In the genomic region with DNA sequence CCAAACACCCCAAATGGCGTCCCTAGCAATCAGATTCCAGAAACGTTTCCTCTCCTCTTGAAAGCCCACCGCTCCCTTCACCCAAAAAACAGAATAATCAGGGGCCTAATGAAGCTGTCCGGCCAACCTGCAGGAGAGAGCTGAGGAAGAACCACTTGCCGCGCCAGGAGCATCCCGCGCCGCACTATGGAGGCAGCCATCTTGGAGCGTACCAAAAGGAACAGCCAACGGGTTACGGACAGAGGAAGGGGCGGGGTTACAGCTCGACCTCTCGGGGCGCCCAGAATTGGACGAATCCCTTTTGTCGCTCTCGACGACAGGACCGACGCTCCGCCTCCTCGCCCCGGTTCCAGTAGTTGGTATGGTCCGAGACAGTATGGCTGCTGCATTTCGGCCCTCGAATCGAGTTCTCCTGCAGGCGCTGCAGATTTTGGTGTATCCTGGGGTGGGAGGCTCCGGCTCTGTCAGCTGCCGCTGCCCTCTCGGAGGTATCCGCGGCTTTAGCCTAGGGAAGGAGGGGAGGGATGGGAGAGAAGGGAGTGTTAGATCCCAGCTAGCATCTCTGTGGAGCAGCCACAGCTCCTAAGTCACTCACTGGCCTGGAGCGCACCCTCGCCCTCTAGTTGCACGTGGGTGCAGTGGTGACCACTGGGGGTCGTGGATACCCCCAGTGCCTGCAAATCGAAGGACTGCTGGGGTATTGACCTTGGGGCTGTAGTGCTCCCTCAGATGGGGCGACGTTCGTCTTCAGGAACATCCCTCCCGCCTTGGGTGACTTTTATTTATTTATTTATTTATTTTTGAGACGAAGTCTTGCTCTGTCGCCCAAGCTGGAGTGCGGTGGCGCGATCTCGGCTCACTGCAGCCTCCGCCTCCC, we compare ENCODE assay signal across 1 cellular context.
A peak's percentile ranks its signal among the peaks of the same experiment; 100 is the strongest.
TF ChIP-seq lines count a peak whose summit lies in the region.

A gene (minus strand): TSS at position 219 of the 877 bp plus-strand sequence. CDS start 19 bp downstream, at position 200.
A gene with protein sequence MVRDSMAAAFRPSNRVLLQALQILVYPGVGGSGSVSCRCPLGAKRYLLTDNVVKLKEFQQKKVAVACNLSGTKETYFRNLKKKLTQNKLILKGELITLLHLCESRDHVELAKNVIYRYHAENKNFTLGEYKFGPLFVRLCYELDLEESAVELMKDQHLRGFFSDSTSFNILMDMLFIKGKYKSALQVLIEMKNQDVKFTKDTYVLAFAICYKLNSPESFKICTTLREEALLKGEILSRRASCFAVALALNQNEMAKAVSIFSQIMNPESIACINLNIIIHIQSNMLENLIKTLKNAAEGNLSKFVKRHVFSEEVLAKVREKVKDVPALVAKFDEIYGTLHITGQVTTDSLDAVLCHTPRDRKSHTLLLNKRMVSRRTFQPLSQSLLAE (plus strand): TSS at position 352 of the 877 bp plus-strand sequence. CDS start 10 bp downstream, at position 362.

TF ChIP-seq in HepG2, 621 proteins besides CTCF, POLR2A, EP300 and RAD21 (continued from another document and continues in another):
- TF ChIP-seq REXO4 (CRISPR knock-in tag; IDR thresholded peaks at IDR 0.05; ENCODE audit: borderline replicate concordance): no peak
- TF ChIP-seq SMYD3 (CRISPR knock-in tag; IDR thresholded peaks at IDR 0.05): no peak
- TF ChIP-seq KLF12 (CRISPR knock-in tag; IDR thresholded peaks at IDR 0.05; ENCODE audit: borderline replicate concordance): no peak
- TF ChIP-seq, protein P1, sequence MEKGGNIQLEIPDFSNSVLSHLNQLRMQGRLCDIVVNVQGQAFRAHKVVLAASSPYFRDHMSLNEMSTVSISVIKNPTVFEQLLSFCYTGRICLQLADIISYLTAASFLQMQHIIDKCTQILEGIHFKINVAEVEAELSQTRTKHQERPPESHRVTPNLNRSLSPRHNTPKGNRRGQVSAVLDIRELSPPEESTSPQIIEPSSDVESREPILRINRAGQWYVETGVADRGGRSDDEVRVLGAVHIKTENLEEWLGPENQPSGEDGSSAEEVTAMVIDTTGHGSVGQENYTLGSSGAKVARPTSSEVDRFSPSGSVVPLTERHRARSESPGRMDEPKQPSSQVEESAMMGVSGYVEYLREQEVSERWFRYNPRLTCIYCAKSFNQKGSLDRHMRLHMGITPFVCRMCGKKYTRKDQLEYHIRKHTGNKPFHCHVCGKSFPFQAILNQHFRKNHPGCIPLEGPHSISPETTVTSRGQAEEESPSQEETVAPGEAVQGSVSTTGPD (CRISPR knock-in tag; IDR thresholded peaks at IDR 0.05): 0 out of 2 replicates have a peak, but pooled peaks have one; percentile 58
- TF ChIP-seq ZNF260 (CRISPR knock-in tag; IDR thresholded peaks at IDR 0.05; ENCODE audit: borderline replicate concordance, low read depth): no peak
- TF ChIP-seq, protein P2, sequence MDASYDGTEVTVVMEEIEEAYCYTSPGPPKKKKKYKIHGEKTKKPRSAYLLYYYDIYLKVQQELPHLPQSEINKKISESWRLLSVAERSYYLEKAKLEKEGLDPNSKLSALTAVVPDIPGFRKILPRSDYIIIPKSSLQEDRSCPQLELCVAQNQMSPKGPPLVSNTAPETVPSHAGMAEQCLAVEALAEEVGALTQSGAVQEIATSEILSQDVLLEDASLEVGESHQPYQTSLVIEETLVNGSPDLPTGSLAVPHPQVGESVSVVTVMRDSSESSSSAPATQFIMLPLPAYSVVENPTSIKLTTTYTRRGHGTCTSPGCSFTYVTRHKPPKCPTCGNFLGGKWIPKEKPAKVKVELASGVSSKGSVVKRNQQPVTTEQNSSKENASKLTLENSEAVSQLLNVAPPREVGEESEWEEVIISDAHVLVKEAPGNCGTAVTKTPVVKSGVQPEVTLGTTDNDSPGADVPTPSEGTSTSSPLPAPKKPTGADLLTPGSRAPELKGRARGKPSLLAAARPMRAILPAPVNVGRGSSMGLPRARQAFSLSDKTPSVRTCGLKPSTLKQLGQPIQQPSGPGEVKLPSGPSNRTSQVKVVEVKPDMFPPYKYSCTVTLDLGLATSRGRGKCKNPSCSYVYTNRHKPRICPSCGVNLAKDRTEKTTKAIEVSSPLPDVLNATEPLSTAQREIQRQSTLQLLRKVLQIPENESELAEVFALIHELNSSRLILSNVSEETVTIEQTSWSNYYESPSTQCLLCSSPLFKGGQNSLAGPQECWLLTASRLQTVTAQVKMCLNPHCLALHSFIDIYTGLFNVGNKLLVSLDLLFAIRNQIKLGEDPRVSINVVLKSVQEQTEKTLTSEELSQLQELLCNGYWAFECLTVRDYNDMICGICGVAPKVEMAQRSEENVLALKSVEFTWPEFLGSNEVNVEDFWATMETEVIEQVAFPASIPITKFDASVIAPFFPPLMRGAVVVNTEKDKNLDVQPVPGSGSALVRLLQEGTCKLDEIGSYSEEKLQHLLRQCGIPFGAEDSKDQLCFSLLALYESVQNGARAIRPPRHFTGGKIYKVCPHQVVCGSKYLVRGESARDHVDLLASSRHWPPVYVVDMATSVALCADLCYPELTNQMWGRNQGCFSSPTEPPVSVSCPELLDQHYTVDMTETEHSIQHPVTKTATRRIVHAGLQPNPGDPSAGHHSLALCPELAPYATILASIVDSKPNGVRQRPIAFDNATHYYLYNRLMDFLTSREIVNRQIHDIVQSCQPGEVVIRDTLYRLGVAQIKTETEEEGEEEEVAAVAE (CRISPR knock-in tag; IDR thresholded peaks at IDR 0.05; ENCODE audit: borderline replicate concordance): peak; percentile 60; the same call in 1 of the 2 replicates
- TF ChIP-seq HDAC6 (IDR thresholded peaks at IDR 0.05; ENCODE audit: low read depth, low read length): no peak
- TF ChIP-seq TCF7L2 (IDR thresholded peaks at IDR 0.05; ENCODE audit: low read depth, low read length): no peak
- peak; percentile 72 for TF ChIP-seq NFYB (CRISPR knock-in tag; IDR thresholded peaks at IDR 0.05)
- TF ChIP-seq, protein P3, sequence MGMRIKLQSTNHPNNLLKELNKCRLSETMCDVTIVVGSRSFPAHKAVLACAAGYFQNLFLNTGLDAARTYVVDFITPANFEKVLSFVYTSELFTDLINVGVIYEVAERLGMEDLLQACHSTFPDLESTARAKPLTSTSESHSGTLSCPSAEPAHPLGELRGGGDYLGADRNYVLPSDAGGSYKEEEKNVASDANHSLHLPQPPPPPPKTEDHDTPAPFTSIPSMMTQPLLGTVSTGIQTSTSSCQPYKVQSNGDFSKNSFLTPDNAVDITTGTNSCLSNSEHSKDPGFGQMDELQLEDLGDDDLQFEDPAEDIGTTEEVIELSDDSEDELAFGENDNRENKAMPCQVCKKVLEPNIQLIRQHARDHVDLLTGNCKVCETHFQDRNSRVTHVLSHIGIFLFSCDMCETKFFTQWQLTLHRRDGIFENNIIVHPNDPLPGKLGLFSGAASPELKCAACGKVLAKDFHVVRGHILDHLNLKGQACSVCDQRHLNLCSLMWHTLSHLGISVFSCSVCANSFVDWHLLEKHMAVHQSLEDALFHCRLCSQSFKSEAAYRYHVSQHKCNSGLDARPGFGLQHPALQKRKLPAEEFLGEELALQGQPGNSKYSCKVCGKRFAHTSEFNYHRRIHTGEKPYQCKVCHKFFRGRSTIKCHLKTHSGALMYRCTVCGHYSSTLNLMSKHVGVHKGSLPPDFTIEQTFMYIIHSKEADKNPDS (CRISPR knock-in tag; IDR thresholded peaks at IDR 0.05): no peak
- TF ChIP-seq CENPT (CRISPR knock-in tag; IDR thresholded peaks at IDR 0.05; ENCODE audit: low read depth): no peak
- TF ChIP-seq ZNF556 (CRISPR knock-in tag; IDR thresholded peaks at IDR 0.05; ENCODE audit: borderline replicate concordance): peak; percentile 36; the same call in 1 of the 2 replicates
- no peak for TF ChIP-seq CC2D1A (CRISPR knock-in tag; IDR thresholded peaks at IDR 0.05)
- TF ChIP-seq KDM1A (CRISPR knock-in tag; IDR thresholded peaks at IDR 0.05): no peak
- TF ChIP-seq ZNF563 (CRISPR knock-in tag; IDR thresholded peaks at IDR 0.05): peak; percentile 17; the same call in 1 of the 2 replicates
- TF ChIP-seq SIN3B (IDR thresholded peaks at IDR 0.05; ENCODE audit: low read length): peak; percentile 76; the same call in 1 of the 2 replicates
- no peak for TF ChIP-seq JUNB (CRISPR knock-in tag; IDR thresholded peaks at IDR 0.05; ENCODE audit: borderline replicate concordance)
- TF ChIP-seq ZNF720 (CRISPR knock-in tag; IDR thresholded peaks at IDR 0.05): no peak
- peak; percentile 36; the same call in 1 of the 2 replicates for TF ChIP-seq MIXL1 (CRISPR knock-in tag; IDR thresholded peaks at IDR 0.05)
- no peak for TF ChIP-seq SRSF4 (IDR thresholded peaks at IDR 0.05; ENCODE audit: low read depth, low read length, poor library complexity, severe bottlenecking)
- no peak for TF ChIP-seq ZNF768 (CRISPR knock-in tag; IDR thresholded peaks at IDR 0.05)
- no peak for TF ChIP-seq STAG1 (CRISPR knock-in tag; IDR thresholded peaks at IDR 0.05)
- no peak for TF ChIP-seq NR3C1 (CRISPR knock-in tag; IDR thresholded peaks at IDR 0.05)
- TF ChIP-seq, protein P4, sequence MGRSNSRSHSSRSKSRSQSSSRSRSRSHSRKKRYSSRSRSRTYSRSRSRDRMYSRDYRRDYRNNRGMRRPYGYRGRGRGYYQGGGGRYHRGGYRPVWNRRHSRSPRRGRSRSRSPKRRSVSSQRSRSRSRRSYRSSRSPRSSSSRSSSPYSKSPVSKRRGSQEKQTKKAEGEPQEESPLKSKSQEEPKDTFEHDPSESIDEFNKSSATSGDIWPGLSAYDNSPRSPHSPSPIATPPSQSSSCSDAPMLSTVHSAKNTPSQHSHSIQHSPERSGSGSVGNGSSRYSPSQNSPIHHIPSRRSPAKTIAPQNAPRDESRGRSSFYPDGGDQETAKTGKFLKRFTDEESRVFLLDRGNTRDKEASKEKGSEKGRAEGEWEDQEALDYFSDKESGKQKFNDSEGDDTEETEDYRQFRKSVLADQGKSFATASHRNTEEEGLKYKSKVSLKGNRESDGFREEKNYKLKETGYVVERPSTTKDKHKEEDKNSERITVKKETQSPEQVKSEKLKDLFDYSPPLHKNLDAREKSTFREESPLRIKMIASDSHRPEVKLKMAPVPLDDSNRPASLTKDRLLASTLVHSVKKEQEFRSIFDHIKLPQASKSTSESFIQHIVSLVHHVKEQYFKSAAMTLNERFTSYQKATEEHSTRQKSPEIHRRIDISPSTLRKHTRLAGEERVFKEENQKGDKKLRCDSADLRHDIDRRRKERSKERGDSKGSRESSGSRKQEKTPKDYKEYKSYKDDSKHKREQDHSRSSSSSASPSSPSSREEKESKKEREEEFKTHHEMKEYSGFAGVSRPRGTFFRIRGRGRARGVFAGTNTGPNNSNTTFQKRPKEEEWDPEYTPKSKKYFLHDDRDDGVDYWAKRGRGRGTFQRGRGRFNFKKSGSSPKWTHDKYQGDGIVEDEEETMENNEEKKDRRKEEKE (IDR thresholded peaks at IDR 0.05): no peak
- 0 out of 2 replicates have a peak, but pooled peaks have one; percentile 22 for TF ChIP-seq GZF1 (CRISPR knock-in tag; IDR thresholded peaks at IDR 0.05)
- peak; percentile 8; the same call in 1 of the 2 replicates for TF ChIP-seq GATAD2A (CRISPR knock-in tag; IDR thresholded peaks at IDR 0.05)
- TF ChIP-seq SRSF1 (optimal IDR thresholded peaks at IDR 0.05; ENCODE audit: low read depth, low read length): no peak
- TF ChIP-seq, protein P5, sequence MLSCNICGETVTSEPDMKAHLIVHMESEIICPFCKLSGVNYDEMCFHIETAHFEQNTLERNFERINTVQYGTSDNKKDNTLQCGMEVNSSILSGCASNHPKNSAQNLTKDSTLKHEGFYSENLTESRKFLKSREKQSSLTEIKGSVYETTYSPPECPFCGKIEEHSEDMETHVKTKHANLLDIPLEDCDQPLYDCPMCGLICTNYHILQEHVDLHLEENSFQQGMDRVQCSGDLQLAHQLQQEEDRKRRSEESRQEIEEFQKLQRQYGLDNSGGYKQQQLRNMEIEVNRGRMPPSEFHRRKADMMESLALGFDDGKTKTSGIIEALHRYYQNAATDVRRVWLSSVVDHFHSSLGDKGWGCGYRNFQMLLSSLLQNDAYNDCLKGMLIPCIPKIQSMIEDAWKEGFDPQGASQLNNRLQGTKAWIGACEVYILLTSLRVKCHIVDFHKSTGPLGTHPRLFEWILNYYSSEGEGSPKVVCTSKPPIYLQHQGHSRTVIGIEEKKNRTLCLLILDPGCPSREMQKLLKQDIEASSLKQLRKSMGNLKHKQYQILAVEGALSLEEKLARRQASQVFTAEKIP (CRISPR knock-in tag; IDR thresholded peaks at IDR 0.05; ENCODE audit: borderline replicate concordance): no peak
- peak; percentile 62 for TF ChIP-seq ARNT2 (CRISPR knock-in tag; IDR thresholded peaks at IDR 0.05; ENCODE audit: low read depth)
- no peak for TF ChIP-seq PLRG1 (conservative IDR thresholded peaks at IDR 0.05)
- TF ChIP-seq ZNF230 (CRISPR knock-in tag; IDR thresholded peaks at IDR 0.05): peak; percentile 65
- TF ChIP-seq HDAC2 (CRISPR knock-in tag; IDR thresholded peaks at IDR 0.05): peak; percentile 62
- TF ChIP-seq, protein P6, sequence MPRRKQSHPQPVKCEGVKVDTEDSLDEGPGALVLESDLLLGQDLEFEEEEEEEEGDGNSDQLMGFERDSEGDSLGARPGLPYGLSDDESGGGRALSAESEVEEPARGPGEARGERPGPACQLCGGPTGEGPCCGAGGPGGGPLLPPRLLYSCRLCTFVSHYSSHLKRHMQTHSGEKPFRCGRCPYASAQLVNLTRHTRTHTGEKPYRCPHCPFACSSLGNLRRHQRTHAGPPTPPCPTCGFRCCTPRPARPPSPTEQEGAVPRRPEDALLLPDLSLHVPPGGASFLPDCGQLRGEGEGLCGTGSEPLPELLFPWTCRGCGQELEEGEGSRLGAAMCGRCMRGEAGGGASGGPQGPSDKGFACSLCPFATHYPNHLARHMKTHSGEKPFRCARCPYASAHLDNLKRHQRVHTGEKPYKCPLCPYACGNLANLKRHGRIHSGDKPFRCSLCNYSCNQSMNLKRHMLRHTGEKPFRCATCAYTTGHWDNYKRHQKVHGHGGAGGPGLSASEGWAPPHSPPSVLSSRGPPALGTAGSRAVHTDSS (CRISPR knock-in tag; conservative IDR thresholded peaks at IDR 0.05): no peak
- peak; percentile 64; the same call in 1 of the 2 replicates for TF ChIP-seq MXD4 (CRISPR knock-in tag; IDR thresholded peaks at IDR 0.05)
- TF ChIP-seq, protein P7, sequence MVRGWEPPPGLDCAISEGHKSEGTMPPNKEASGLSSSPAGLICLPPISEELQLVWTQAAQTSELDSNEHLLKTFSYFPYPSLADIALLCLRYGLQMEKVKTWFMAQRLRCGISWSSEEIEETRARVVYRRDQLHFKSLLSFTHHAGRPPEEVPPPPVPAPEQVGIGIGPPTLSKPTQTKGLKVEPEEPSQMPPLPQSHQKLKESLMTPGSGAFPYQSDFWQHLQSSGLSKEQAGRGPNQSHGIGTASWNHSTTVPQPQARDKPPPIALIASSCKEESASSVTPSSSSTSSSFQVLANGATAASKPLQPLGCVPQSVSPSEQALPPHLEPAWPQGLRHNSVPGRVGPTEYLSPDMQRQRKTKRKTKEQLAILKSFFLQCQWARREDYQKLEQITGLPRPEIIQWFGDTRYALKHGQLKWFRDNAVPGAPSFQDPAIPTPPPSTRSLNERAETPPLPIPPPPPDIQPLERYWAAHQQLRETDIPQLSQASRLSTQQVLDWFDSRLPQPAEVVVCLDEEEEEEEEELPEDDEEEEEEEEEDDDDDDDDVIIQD (CRISPR knock-in tag; IDR thresholded peaks at IDR 0.05; ENCODE audit: low read depth): peak; percentile 93
- TF ChIP-seq ZNF282 (IDR thresholded peaks at IDR 0.05; ENCODE audit: partially characterized antibody): no peak
